9 cellular contexts compared by ENCODE assay signal in genomic region chr18:46950064-46950656, GRCh38. TPM values are rescaled to one million over a fixed set of nuclear protein-coding genes. Genes with fewer than 3 reads are reported as not detected.
DNase-seq lines count a peak whose midpoint lies in the region; ATAC-seq, FAIRE-seq and TF ChIP-seq lines count a peak whose summit lies in the region.
"Had no signal": no experiment of that assay in that cellular context is flagged by ENCODE, and none has a peak within 500 bp of the region (broad histone marks: within the 10 kb centered on the region; RNA-seq: fewer than 3 reads in every experiment).

No MANE protein-coding gene starts in this region.

- in situ Hi-C loops in K562 (cut with MboI), result loop anchor here (5.0 kb wide), 1 partner anchor 77 kb away; no protein-coding TSS in a partner anchor

- WGBS in K562 (ENCODE audit: insufficient coverage, low coverage, missing lambda C conversion rate), result 7% methylated on average over 5 of the region's 5 CpGs

- H3K9me3 ChIP-seq in K562 (replicated peaks; ENCODE audit: control insufficient read depth, insufficient read depth, low read depth, low read length) (no peaks in the 10 kb centered on the region), osteoblast (ENCODE audit: low read depth, low read length) (no peaks in the 10 kb centered on the region)

- H2AFZ ChIP-seq in K562 (ENCODE audit: low read depth, low read length), result no peak overlapping the region
- H2AFZ ChIP-seq in osteoblast (ENCODE audit: low read length), result no peak overlapping the region

- H3K4me1 ChIP-seq in K562 (replicated peaks in 1 of 2; ENCODE audit: control insufficient read depth in 2 of 2, insufficient read depth in 2 of 2, low read length in 2 of 2) (no peaks in the 10 kb centered on the region; a peak in 1 of 5 replicates), osteoblast (ENCODE audit: insufficient read depth, low read length) (peaks cover 7% of the 10 kb centered on the region)

- no peaks in the 10 kb centered on the region for H3K36me3 ChIP-seq in K562 (ENCODE audit: control insufficient read depth, insufficient read depth, low read length)
- no peaks in the 10 kb centered on the region for H3K36me3 ChIP-seq in osteoblast (ENCODE audit: insufficient read depth, low read length)

- ATAC-seq in K562 (peak; percentile 42; the same call in 1 of the 3 replicates), GM18858 (IDR thresholded peaks at IDR 0.05; ENCODE audit: unreplicated experiment) (no peak), GM21529 (IDR thresholded peaks at IDR 0.05; ENCODE audit: unreplicated experiment) (no peak)

- CTCF ChIA-PET in K562 (lab: Yijun Ruan, JAX; ENCODE audit: low intra/inter-chr PET ratio), result no interaction called here

- BruUV-seq in K562 (replicated peaks; lab: Mats Ljungman, UMichigan), result no TSS peak

- H3K9me1 ChIP-seq in K562 (ENCODE audit: control insufficient read depth, insufficient read depth, low read length), result no peaks in the 10 kb centered on the region

- no peak for TF ChIP-seq EP300 in K562 (IDR thresholded peaks at IDR 0.05; ENCODE audit: low read length)

- FAIRE-seq in K562 (lab: Jason Lieb, UNC), result peak; percentile 49

- H3K27ac ChIP-seq in K562 (ENCODE audit: extremely low read depth, low read depth, low read length), result no peak overlapping the region
- no peak overlapping the region for H3K27ac ChIP-seq in osteoblast (ENCODE audit: low read depth, low read length)

- peak; percentile 4 to 16 for DNase-seq in NCI-H446 (lab: John Stamatoyannopoulos, UW)
- DNase-seq in NCI-H446 treated with DMSO at 0.1 percent for 48 hours (lab: John Stamatoyannopoulos, UW), result no peak
- peak; percentile 1 to 59 (median 34) for DNase-seq in NCI-H1417 (lab: John Stamatoyannopoulos, UW)
- DNase-seq in K562 (ENCODE audit: extremely low read depth in 1 of 4, low spot score in 3 of 4), result peak in 3 of 4 experiments; percentile 16 to 21 (median 17)
- DNase-seq in osteoblast (ENCODE audit: insufficient read length, low spot score, missing footprints), result peak; percentile 66
- no peak for DNase-seq in GM19240 (ENCODE audit: insufficient read length, low spot score)

- peaks cover 2 to 10% of the 10 kb centered on the region in 2 experiments; a peak in 1 of 5 replicates for H3K27me3 ChIP-seq in K562 (ENCODE audit: control insufficient read depth in 2 of 2, insufficient read depth in 2 of 2, low read length in 2 of 2)
- no peaks in the 10 kb centered on the region for H3K27me3 ChIP-seq in osteoblast (ENCODE audit: insufficient read depth, low read length)

- TF ChIP-seq CTCF in K562 (IDR thresholded peaks at IDR 0.05 in 2 of 3, conservative IDR thresholded peaks at IDR 0.05 in 1 of 3; ENCODE audit: insufficient read depth in 2 of 3, low read depth in 1 of 3, low read length in 3 of 3) (peak in 2 of 3 experiments; percentile 48 to 51; a peak in 4 of 6 replicates), osteoblast (IDR thresholded peaks at IDR 0.05; ENCODE audit: extremely low read depth, low read depth, low read length) (peak; percentile 58)

- POLR2A ChIA-PET in K562 (lab: Yijun Ruan, JAX), result interaction anchor here (0.7 kb wide), 1 partner anchor 981 kb away, joined by 5 read pairs; no protein-coding TSS in a partner anchor

- no peak for TF ChIP-seq POLR2A in K562 (conservative IDR thresholded peaks at IDR 0.05)

- no peaks in the 10 kb centered on the region for H4K20me1 ChIP-seq in K562 (replicated peaks; ENCODE audit: control insufficient read depth, insufficient read depth, low read length)
- no peaks in the 10 kb centered on the region for H4K20me1 ChIP-seq in osteoblast (ENCODE audit: insufficient read depth, low read length)

- H3K9ac ChIP-seq in K562 (ENCODE audit: insufficient read depth in 1 of 2, low read depth in 2 of 2, low read length in 2 of 2), result no peak overlapping the region

- H3K4me3 ChIP-seq in K562 (no peak overlapping the region), osteoblast (ENCODE audit: insufficient read depth, low read length) (no peak overlapping the region)

- H3K79me2 ChIP-seq in K562 (ENCODE audit: control insufficient read depth, insufficient read depth, low read length), result no peaks in the 10 kb centered on the region
- H3K79me2 ChIP-seq in osteoblast (ENCODE audit: insufficient read depth, low read length), result no peaks in the 10 kb centered on the region

- no peak for TF ChIP-seq RAD21 in K562 (CRISPR knock-in tag; conservative IDR thresholded peaks at IDR 0.05 in 1 of 2, IDR thresholded peaks at IDR 0.05 in 1 of 2)

- H3K4me2 ChIP-seq in K562 (ENCODE audit: insufficient read depth, low read length) (no peak overlapping the region), osteoblast (ENCODE audit: insufficient read depth, low read length) (no peak overlapping the region)

- intact Hi-C loops in K562 (cut with micrococcal nuclease), result no loop called here

TF ChIP-seq in K562, 482 proteins besides CTCF, POLR2A, EP300 and RAD21 (continues in another document):
- TF ChIP-seq, protein P1, sequence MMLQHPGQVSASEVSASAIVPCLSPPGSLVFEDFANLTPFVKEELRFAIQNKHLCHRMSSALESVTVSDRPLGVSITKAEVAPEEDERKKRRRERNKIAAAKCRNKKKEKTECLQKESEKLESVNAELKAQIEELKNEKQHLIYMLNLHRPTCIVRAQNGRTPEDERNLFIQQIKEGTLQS (IDR thresholded peaks at IDR 0.05), result no peak
- TF ChIP-seq, protein P1 (CRISPR knock-in tag; conservative IDR thresholded peaks at IDR 0.05), result no peak
- TF ChIP-seq MAFF (IDR thresholded peaks at IDR 0.05; ENCODE audit: low read length), result no peak
- TF ChIP-seq MBD1 (CRISPR knock-in tag; IDR thresholded peaks at IDR 0.05), result no peak
- no peak for TF ChIP-seq ZNF668 (CRISPR knock-in tag; IDR thresholded peaks at IDR 0.05)
- no peak for TF ChIP-seq ZNF175 (CRISPR knock-in tag; IDR thresholded peaks at IDR 0.05; ENCODE audit: low read depth)
- no peak for TF ChIP-seq TCF7L2 (IDR thresholded peaks at IDR 0.05; ENCODE audit: low read depth, low read length)
- no peak for TF ChIP-seq PPARD (CRISPR knock-in tag; IDR thresholded peaks at IDR 0.05)
- no peak for TF ChIP-seq ZNF224 (CRISPR knock-in tag; IDR thresholded peaks at IDR 0.05)
- TF ChIP-seq RBM34 (IDR thresholded peaks at IDR 0.05; ENCODE audit: borderline replicate concordance, insufficient read depth, low read length), result no peak
- TF ChIP-seq TCF3 (CRISPR knock-in tag; IDR thresholded peaks at IDR 0.05), result no peak
- no peak for TF ChIP-seq L3MBTL2 (IDR thresholded peaks at IDR 0.05)

RNA-seq across cellular contexts. Expression of gene KATNAL2, which starts 32.8 kb away (rescaled TPM):
- 0.39 TPM in 1 of 2 replicates, not detected in the other for total RNA-seq in K562 (2011; cell fraction: chromatin; rRNA removed; ENCODE audit: low replicate concordance)
- 0.83 TPM in 1 of 2 replicates, not detected in the other for total RNA-seq in K562 (2011; cell fraction: nucleolus; rRNA removed)
- total RNA-seq in K562 (2011; cell fraction: nucleoplasm; rRNA removed), result 1.1 TPM in 1 of 2 replicates, not detected in the other
- total RNA-seq in K562 (2014; rRNA removed) (0.29 and 0.77 TPM in 2 replicates), K562 (2014; rRNA removed; fragmentation: Illumina TruSeq; extraction: Trizol) (0.36 and 0.51 TPM in 2 replicates), K562 (2015; rRNA removed; fragmentation: Illumina TruSeq; extraction: Trizol) (0.53 and 1.2 TPM in 2 replicates), K562 (2021) (0.40 and 0.91 TPM in 2 replicates), osteoblast (4.3 and 5.0 TPM in 2 replicates)
- polyA plus RNA-seq in K562 (2011; rRNA removed) (0.19 and 0.54 TPM in 2 replicates), K562 (2014; fragmentation: Illumina TruSeq; extraction: Trizol) (0.15 and 0.25 TPM in 2 replicates), K562 (2014; fragmentation: Nextera tagmentation; extraction: Ambion mirVana) (under 1 TPM; 0.08 to 0.11 TPM), K562 (2014; rRNA removed) (0.47 and 0.48 TPM in 2 replicates)
- 0.22 and 0.29 TPM in 2 replicates for polyA plus RNA-seq in K562 (2011; cell fraction: cytosol; rRNA removed)
- polyA plus RNA-seq in K562 (2011; cell fraction: nucleus; rRNA removed), result 0.66 and 0.81 TPM in 2 replicates
- polyA plus RNA-seq in K562 (2012), result 0.70 and 1.7 TPM in 2 replicates
- 0.15 and 0.32 TPM in 2 replicates for polyA minus RNA-seq in K562 (2011; rRNA and poly(A)+ RNA removed)
- polyA minus RNA-seq in K562 (2011; cell fraction: cytosol; rRNA and poly(A)+ RNA removed), result 0.76 TPM in 1 of 2 replicates, not detected in the other
- 0.44 and 1.1 TPM in 2 replicates for polyA minus RNA-seq in K562 (2011; cell fraction: nucleus; rRNA and poly(A)+ RNA removed)
- total RNA-seq: HT1080 had no signal

RNA-seq across cellular contexts. Expression of gene PIAS2, which starts 32.9 kb away (rescaled TPM):
- total RNA-seq in K562 (2011; cell fraction: chromatin; rRNA removed; ENCODE audit: low replicate concordance), result 36.2 and 82.6 TPM in 2 replicates
- 16.4 and 20.0 TPM in 2 replicates for total RNA-seq in K562 (2011; cell fraction: nucleolus; rRNA removed)
- 45.8 and 72.1 TPM in 2 replicates for total RNA-seq in K562 (2011; cell fraction: nucleoplasm; rRNA removed)
- total RNA-seq in K562 (2014; rRNA removed) (12.0 and 12.5 TPM in 2 replicates), K562 (2014; rRNA removed; fragmentation: Illumina TruSeq; extraction: Trizol) (19.3 and 22.7 TPM in 2 replicates), K562 (2015; rRNA removed; fragmentation: Illumina TruSeq; extraction: Trizol) (19.0 and 19.1 TPM in 2 replicates), K562 (2021) (21.3 and 23.9 TPM in 2 replicates), osteoblast (36.6 and 38.9 TPM in 2 replicates)
- polyA plus RNA-seq in K562 (2011; rRNA removed) (9.4 and 11.7 TPM in 2 replicates), K562 (2014; fragmentation: Illumina TruSeq; extraction: Trizol) (15.9 and 19.0 TPM in 2 replicates), K562 (2014; fragmentation: Nextera tagmentation; extraction: Ambion mirVana) (1 to 10 TPM; 2.9 to 3.0 TPM), K562 (2014; rRNA removed) (7.6 and 9.1 TPM in 2 replicates)
- 4.3 and 6.1 TPM in 2 replicates for polyA plus RNA-seq in K562 (2011; cell fraction: cytosol; rRNA removed)
- 32.0 and 34.2 TPM in 2 replicates for polyA plus RNA-seq in K562 (2011; cell fraction: nucleus; rRNA removed)
- polyA plus RNA-seq in K562 (2012), result 7.6 and 10.3 TPM in 2 replicates
- polyA minus RNA-seq in K562 (2011; rRNA and poly(A)+ RNA removed), result 16.1 and 16.3 TPM in 2 replicates
- polyA minus RNA-seq in K562 (2011; cell fraction: cytosol; rRNA and poly(A)+ RNA removed), result 5.3 and 7.3 TPM in 2 replicates
- 23.2 and 48.8 TPM in 2 replicates for polyA minus RNA-seq in K562 (2011; cell fraction: nucleus; rRNA and poly(A)+ RNA removed)

Comparison
In these comparisons a context has a peak if more than half of its experiments do, and no peak if none do; other contexts are left out.
1. DNase-seq: peak in NCI-H446 (2 of 2), NCI-H1417 (3 of 3), K562 (3 of 4) and osteoblast (single experiment); none in NCI-H446 treated with DMSO at 0.1 percent for 48 hours (single experiment) and GM19240 (single experiment).